Comparison of ENCODE assay signal across 8 cellular contexts in the genomic region with DNA sequence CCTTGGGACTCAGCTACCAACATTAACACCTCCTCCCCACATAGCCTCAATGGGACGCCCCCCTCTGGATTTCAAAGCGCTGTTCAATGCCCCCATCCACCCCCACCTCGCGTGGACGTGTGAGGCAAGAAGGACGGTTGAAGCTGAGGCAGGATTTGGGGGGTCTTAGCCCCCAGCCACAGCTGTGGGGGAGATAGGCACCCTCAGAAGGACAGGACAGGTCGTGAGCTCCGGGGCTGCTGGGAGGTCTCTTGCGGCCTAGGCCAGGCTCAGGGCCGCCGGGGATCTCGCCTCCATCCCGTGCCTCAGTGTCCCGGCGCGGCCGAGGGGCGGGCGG. TPM values are rescaled to one million over a fixed set of nuclear protein-coding genes. Genes with fewer than 3 reads are reported as not detected.
A peak's percentile ranks its signal among the peaks of the same experiment; 100 is the strongest.
DNase-seq lines count a peak whose midpoint lies in the region; ATAC-seq and TF ChIP-seq lines count a peak whose summit lies in the region.

No MANE protein-coding gene starts in this region.

- peaks cover 10% of the 10 kb centered on the region; the same call in 2 of the 3 replicates for H3K4me1 Mint-ChIP-seq in GM23338
- H3K4me1 Mint-ChIP-seq in WTC11: peaks cover 13% of the 10 kb centered on the region

- TF ChIP-seq POLR2A in spleen (IDR thresholded peaks at IDR 0.05): no peak

- H3K4me3 ChIP-seq in GM23338 (peak overlapping the region; percentile 92), right cardiac atrium (ENCODE audit: low read length) (peak overlapping the region; percentile 73), spleen (peak overlapping the region in 6 of 8 donors; percentile 49 to 86 (median 57))

- CTCF ChIA-PET in WTC11 (lab: Charles Lee): interaction anchor here (0.5 to 8.6 kb wide), 25 partner anchors 9 to 164 kb away, joined by 3 to 148 read pairs (median 5); a partner anchor contains a TSS

- TF ChIP-seq CTCF in GM23338 (conservative IDR thresholded peaks at IDR 0.05; ENCODE audit: low read depth in 2 of 2) (0 out of 4 replicates have a peak, but pooled peaks of 1 of the 2 experiments have one; percentile 8), WTC11 (IDR thresholded peaks at IDR 0.05) (no peak), spleen (IDR thresholded peaks at IDR 0.05 in 8 of 11, conservative IDR thresholded peaks at IDR 0.05 in 3 of 11) (no peak)

- no peaks in the 10 kb centered on the region for H3K79me2 ChIP-seq in GM23338 (replicated peaks; ENCODE audit: insufficient read depth)

- intact Hi-C loops in right cardiac atrium (cut with DNase I) (no loop called here), spleen (cut with DNase I; ENCODE audit: low total_unique reads) (no loop called here)

- H3K36me3 ChIP-seq in GM23338 (ENCODE audit: insufficient read depth): no peaks in the 10 kb centered on the region
- H3K36me3 ChIP-seq in spleen: no peaks in the 10 kb centered on the region

- no peak for DNase-seq in GM23338 (ENCODE audit: low spot score)
- DNase-seq in WTC11 (ENCODE audit: low spot score): no peak
- DNase-seq in right cardiac atrium: no peak
- DNase-seq in spleen: no peak
- no peak for DNase-seq in RKO (ENCODE audit: low spot score)
- no peak for DNase-seq in middle frontal gyrus (ENCODE audit: extremely low spot score, low spot score)

- H3K4me2 ChIP-seq in GM23338: peak overlapping the region; percentile 100

- no peaks in the 10 kb centered on the region for H4K20me1 ChIP-seq in GM23338 (replicated peaks; ENCODE audit: insufficient read depth)

- H2AFZ ChIP-seq in GM23338: peak overlapping the region; percentile 99

- H3K27me3 Mint-ChIP-seq in GM23338 (ENCODE audit: insufficient read depth, low read depth, poor library complexity) (peaks cover 14% of the 10 kb centered on the region), WTC11 (ENCODE audit: low read depth) (peaks cover 48% of the 10 kb centered on the region)

- H3K9me3 ChIP-seq in right cardiac atrium (ENCODE audit: control insufficient read depth, low read length) (no peaks in the 10 kb centered on the region), spleen (no peaks in the 10 kb centered on the region)

- H3F3A ChIP-seq in GM23338 (replicated peaks; ENCODE audit: low read depth): 0 out of 2 replicates have a peak, but pooled peaks cover 8% of the 10 kb centered on the region

- H3K4me3 Mint-ChIP-seq in GM23338 (peak overlapping the region; percentile 72), WTC11 (peak overlapping the region; percentile 62)

- H3K27me3 ChIP-seq in GM23338 (ENCODE audit: insufficient read depth) (peaks cover 36% of the 10 kb centered on the region), right cardiac atrium (ENCODE audit: control insufficient read depth, insufficient read depth) (no peaks in the 10 kb centered on the region), spleen (replicated peaks in 1 of 7) (no peaks in the 10 kb centered on the region)

- H3K9me3 Mint-ChIP-seq in GM23338 (peaks cover 4% of the 10 kb centered on the region; the same call in 1 of the 3 replicates), WTC11 (no peaks in the 10 kb centered on the region)

- POLR2A ChIA-PET in WTC11 (lab: Charles Lee): interaction anchor here (0.6 to 1.9 kb wide), 4 partner anchors 9 to 129 kb away, joined by 3 to 10 read pairs (median 4); a partner anchor contains a TSS

- ATAC-seq in GM23338 (no peak), WTC11 (no peak; the same call in 1 of the 2 replicates), right cardiac atrium (no peak), GM18861 (IDR thresholded peaks at IDR 0.05; ENCODE audit: unreplicated experiment) (no peak), GM21723 (IDR thresholded peaks at IDR 0.05; ENCODE audit: unreplicated experiment) (no peak)

- H3K4me1 ChIP-seq in GM23338 (ENCODE audit: insufficient read depth) (peaks cover 23% of the 10 kb centered on the region), right cardiac atrium (ENCODE audit: control insufficient read depth, insufficient read depth, low read length) (no peaks in the 10 kb centered on the region), spleen (peaks cover 4 to 27% (median 20%) of the 10 kb centered on the region in 6 donors)

- H3K36me3 Mint-ChIP-seq in GM23338 (ENCODE audit: low read depth) (no peaks in the 10 kb centered on the region), WTC11 (no peaks in the 10 kb centered on the region)

- WGBS in right cardiac atrium: 4% methylated on average over 19 of the region's 19 CpGs
- WGBS in spleen, 5 donors: 2 to 5% (median 3%) methylated on average over 9 to 19 of the region's 19 CpGs

- no peak overlapping the region for H3K27ac ChIP-seq in GM23338 (ENCODE audit: low read depth)
- H3K27ac ChIP-seq in right cardiac atrium (ENCODE audit: low read length): no peak overlapping the region
- H3K27ac ChIP-seq in spleen: peak overlapping the region in 7 of 8 donors; percentile 69 to 87 (median 80)

- no peaks in the 10 kb centered on the region for H3K9me2 ChIP-seq in GM23338 (ENCODE audit: insufficient read depth)

- H3K27ac Mint-ChIP-seq in GM23338: no peak overlapping the region
- H3K27ac Mint-ChIP-seq in WTC11: no peak overlapping the region

TF ChIP-seq in WTC11, 78 proteins besides CTCF, POLR2A, EP300 and RAD21:
- TF ChIP-seq, protein P1, sequence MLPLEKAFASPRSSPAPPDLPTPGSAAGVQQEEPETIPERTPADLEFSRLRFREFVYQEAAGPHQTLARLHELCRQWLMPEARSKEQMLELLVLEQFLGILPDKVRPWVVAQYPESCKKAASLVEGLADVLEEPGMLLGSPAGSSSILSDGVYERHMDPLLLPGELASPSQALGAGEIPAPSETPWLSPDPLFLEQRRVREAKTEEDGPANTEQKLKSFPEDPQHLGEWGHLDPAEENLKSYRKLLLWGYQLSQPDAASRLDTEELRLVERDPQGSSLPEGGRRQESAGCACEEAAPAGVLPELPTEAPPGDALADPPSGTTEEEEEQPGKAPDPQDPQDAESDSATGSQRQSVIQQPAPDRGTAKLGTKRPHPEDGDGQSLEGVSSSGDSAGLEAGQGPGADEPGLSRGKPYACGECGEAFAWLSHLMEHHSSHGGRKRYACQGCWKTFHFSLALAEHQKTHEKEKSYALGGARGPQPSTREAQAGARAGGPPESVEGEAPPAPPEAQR (CRISPR knock-in tag; IDR thresholded peaks at IDR 0.05): no peak
- TF ChIP-seq NFYB (CRISPR knock-in tag; conservative IDR thresholded peaks at IDR 0.05; ENCODE audit: low read depth): no peak
- no peak for TF ChIP-seq ZNF138 (CRISPR knock-in tag; conservative IDR thresholded peaks at IDR 0.05)
- TF ChIP-seq, protein P2, sequence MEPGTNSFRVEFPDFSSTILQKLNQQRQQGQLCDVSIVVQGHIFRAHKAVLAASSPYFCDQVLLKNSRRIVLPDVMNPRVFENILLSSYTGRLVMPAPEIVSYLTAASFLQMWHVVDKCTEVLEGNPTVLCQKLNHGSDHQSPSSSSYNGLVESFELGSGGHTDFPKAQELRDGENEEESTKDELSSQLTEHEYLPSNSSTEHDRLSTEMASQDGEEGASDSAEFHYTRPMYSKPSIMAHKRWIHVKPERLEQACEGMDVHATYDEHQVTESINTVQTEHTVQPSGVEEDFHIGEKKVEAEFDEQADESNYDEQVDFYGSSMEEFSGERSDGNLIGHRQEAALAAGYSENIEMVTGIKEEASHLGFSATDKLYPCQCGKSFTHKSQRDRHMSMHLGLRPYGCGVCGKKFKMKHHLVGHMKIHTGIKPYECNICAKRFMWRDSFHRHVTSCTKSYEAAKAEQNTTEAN (CRISPR knock-in tag; IDR thresholded peaks at IDR 0.05): no peak
- TF ChIP-seq MYBL2 (CRISPR knock-in tag; IDR thresholded peaks at IDR 0.05): no peak

RNA-seq across cellular contexts. Expression of a gene that starts 8.3 kb away (rescaled TPM):
- 0.04 and 0.17 TPM in 2 replicates for total RNA-seq in GM23338 (2014; rRNA removed; shearing (Covaris generic))
- polyA plus RNA-seq in GM23338 (2016; fragmentation: Nextera tagmentation; extraction: Ambion mirVana): 0.16 TPM in 1 of 2 replicates, not detected in the other
- total RNA-seq in WTC11 (2021): 0.09 TPM in 1 of 3 replicates, not detected in the others
- not detected for total RNA-seq in right cardiac atrium
- polyA plus RNA-seq in right cardiac atrium: not detected
- total RNA-seq in spleen: not detected
- not detected for polyA plus RNA-seq in spleen

RNA-seq across cellular contexts. Expression of a gene that starts 23.0 kb away (rescaled TPM):
- 77.7 and 81.7 TPM in 2 replicates for total RNA-seq in GM23338 (2014; rRNA removed; shearing (Covaris generic))
- polyA plus RNA-seq in GM23338 (2016; fragmentation: Nextera tagmentation; extraction: Ambion mirVana): 36.7 and 40.4 TPM in 2 replicates
- total RNA-seq in WTC11 (2021): 95.8 to 104 TPM (median 98.9 TPM) in 3 replicates
- 10 to 100 TPM; 30.5 to 48.9 (median 40.0) TPM for total RNA-seq in right cardiac atrium
- polyA plus RNA-seq in right cardiac atrium: 31.3 TPM
- 10 to 100 TPM; 39.3 to 67.9 (median 49.7) TPM for total RNA-seq in spleen
- polyA plus RNA-seq in spleen: 10 to 100 TPM; 32.4 to 42.4 (median 33.5) TPM

RNA-seq across cellular contexts. Expression of a gene that starts 35.5 kb away (rescaled TPM):
- 68.4 and 73.3 TPM in 2 replicates for total RNA-seq in GM23338 (2014; rRNA removed; shearing (Covaris generic))
- polyA plus RNA-seq in GM23338 (2016; fragmentation: Nextera tagmentation; extraction: Ambion mirVana) (10.6 and 11.1 TPM in 2 replicates), right cardiac atrium (8.3 TPM), spleen (10 to 100 TPM in 1 of 3 donors, 1 to 10 TPM in 2; 9.1 to 13.6 (median 9.9) TPM)
- total RNA-seq in WTC11 (2021) (77.3 to 87.2 TPM (median 79.4 TPM) in 3 replicates), right cardiac atrium (10 to 100 TPM; 30.2 to 39.9 (median 34.2) TPM), spleen (10 to 100 TPM; 75.6 to 92.8 (median 86.1) TPM)

RNA-seq across cellular contexts. Expression of a gene that starts 45.0 kb away (rescaled TPM):
- total RNA-seq in GM23338 (2014; rRNA removed; shearing (Covaris generic)): 65.0 and 66.5 TPM in 2 replicates
- polyA plus RNA-seq in GM23338 (2016; fragmentation: Nextera tagmentation; extraction: Ambion mirVana) (94.2 and 100.0 TPM in 2 replicates), right cardiac atrium (37.3 TPM), spleen (10 to 100 TPM; 56.6 to 79.2 (median 76.0) TPM)
- total RNA-seq in WTC11 (2021) (84.7 to 93.1 TPM (median 92.8 TPM) in 3 replicates), right cardiac atrium (10 to 100 TPM; 28.9 to 44.3 (median 38.1) TPM), spleen (10 to 100 TPM; 31.1 to 53.3 (median 34.9) TPM)

RNA-seq across cellular contexts. Expression of a gene that starts 49.1 kb away (rescaled TPM):
- total RNA-seq in GM23338 (2014; rRNA removed; shearing (Covaris generic)): 199 and 225 TPM in 2 replicates
- 567 and 586 TPM in 2 replicates for polyA plus RNA-seq in GM23338 (2016; fragmentation: Nextera tagmentation; extraction: Ambion mirVana)
- 263 to 286 TPM (median 270 TPM) in 3 replicates for total RNA-seq in WTC11 (2021)
- 100 to 1,000 TPM; 355 to 443 (median 395) TPM for total RNA-seq in right cardiac atrium
- 764 TPM for polyA plus RNA-seq in right cardiac atrium
- 100 to 1,000 TPM; 399 to 795 (median 497) TPM for total RNA-seq in spleen
- 1,000 to 10,000 TPM; 1,813 to 2,525 (median 1,837) TPM for polyA plus RNA-seq in spleen

Comparison
In these comparisons a context has a peak if more than half of its experiments do, and no peak if none do; other contexts are left out.
1. H3K27ac ChIP-seq: peak in spleen (7 of 8); none in GM23338 (single experiment) and right cardiac atrium (single experiment).
2. Peak in every context shown above with its lines, with median percentiles within 50 percentile points of each other: H3K4me3 ChIP-seq.